ENCODE assay signal across 1 cellular context in the genomic region with DNA sequence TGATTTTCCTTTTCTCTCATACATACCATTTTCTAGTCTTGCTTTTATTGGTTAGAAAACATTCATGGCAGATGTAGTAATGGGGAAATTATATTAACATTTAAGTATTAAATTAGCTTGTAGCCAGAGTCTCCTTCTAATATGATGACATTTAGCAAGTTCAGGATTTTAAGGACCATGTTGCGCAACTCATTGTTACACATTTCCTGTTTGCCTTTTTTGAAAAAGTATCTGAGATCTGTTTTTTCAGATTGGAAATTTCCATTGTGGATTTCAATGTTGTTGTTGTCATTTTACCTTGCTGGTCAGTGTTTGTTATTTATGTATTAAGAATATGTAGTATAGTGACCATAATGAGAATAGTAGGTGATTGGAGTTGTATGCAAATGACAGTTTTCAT.
TF ChIP-seq lines count a peak whose summit lies in the region.

No MANE protein-coding gene starts in this region.

TF ChIP-seq in HepG2, 621 proteins besides CTCF, POLR2A, EP300 and RAD21 (continued from another document and continues in another):
- TF ChIP-seq, protein P1, sequence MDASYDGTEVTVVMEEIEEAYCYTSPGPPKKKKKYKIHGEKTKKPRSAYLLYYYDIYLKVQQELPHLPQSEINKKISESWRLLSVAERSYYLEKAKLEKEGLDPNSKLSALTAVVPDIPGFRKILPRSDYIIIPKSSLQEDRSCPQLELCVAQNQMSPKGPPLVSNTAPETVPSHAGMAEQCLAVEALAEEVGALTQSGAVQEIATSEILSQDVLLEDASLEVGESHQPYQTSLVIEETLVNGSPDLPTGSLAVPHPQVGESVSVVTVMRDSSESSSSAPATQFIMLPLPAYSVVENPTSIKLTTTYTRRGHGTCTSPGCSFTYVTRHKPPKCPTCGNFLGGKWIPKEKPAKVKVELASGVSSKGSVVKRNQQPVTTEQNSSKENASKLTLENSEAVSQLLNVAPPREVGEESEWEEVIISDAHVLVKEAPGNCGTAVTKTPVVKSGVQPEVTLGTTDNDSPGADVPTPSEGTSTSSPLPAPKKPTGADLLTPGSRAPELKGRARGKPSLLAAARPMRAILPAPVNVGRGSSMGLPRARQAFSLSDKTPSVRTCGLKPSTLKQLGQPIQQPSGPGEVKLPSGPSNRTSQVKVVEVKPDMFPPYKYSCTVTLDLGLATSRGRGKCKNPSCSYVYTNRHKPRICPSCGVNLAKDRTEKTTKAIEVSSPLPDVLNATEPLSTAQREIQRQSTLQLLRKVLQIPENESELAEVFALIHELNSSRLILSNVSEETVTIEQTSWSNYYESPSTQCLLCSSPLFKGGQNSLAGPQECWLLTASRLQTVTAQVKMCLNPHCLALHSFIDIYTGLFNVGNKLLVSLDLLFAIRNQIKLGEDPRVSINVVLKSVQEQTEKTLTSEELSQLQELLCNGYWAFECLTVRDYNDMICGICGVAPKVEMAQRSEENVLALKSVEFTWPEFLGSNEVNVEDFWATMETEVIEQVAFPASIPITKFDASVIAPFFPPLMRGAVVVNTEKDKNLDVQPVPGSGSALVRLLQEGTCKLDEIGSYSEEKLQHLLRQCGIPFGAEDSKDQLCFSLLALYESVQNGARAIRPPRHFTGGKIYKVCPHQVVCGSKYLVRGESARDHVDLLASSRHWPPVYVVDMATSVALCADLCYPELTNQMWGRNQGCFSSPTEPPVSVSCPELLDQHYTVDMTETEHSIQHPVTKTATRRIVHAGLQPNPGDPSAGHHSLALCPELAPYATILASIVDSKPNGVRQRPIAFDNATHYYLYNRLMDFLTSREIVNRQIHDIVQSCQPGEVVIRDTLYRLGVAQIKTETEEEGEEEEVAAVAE (CRISPR knock-in tag; IDR thresholded peaks at IDR 0.05; ENCODE audit: borderline replicate concordance) = no peak
- no peak for TF ChIP-seq NR2F6 (IDR thresholded peaks at IDR 0.05)
- TF ChIP-seq NR2F6 (CRISPR knock-in tag; IDR thresholded peaks at IDR 0.05) = no peak
- TF ChIP-seq, protein P2, sequence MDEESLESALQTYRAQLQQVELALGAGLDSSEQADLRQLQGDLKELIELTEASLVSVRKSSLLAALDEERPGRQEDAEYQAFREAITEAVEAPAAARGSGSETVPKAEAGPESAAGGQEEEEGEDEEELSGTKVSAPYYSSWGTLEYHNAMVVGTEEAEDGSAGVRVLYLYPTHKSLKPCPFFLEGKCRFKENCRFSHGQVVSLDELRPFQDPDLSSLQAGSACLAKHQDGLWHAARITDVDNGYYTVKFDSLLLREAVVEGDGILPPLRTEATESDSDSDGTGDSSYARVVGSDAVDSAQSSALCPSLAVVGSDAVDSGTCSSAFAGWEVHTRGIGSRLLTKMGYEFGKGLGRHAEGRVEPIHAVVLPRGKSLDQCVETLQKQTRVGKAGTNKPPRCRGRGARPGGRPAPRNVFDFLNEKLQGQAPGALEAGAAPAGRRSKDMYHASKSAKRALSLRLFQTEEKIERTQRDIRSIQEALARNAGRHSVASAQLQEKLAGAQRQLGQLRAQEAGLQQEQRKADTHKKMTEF (CRISPR knock-in tag; IDR thresholded peaks at IDR 0.05) = peak; percentile 62; the same call in 1 of the 2 replicates
- TF ChIP-seq ZFAT (CRISPR knock-in tag; conservative IDR thresholded peaks at IDR 0.05) = no peak
- peak; percentile 49; the same call in 1 of the 2 replicates for TF ChIP-seq ZMYM4 (CRISPR knock-in tag; IDR thresholded peaks at IDR 0.05)
- 0 out of 2 replicates have a peak, but pooled peaks have one; percentile 38 for TF ChIP-seq PPARG (CRISPR knock-in tag; conservative IDR thresholded peaks at IDR 0.05)
- no peak for TF ChIP-seq PAF1 (CRISPR knock-in tag; IDR thresholded peaks at IDR 0.05)
- TF ChIP-seq ZNF615 (CRISPR knock-in tag; IDR thresholded peaks at IDR 0.05; ENCODE audit: borderline replicate concordance) = no peak
- TF ChIP-seq POGZ (CRISPR knock-in tag; IDR thresholded peaks at IDR 0.05) = peak; percentile 79
- TF ChIP-seq CEBPB (IDR thresholded peaks at IDR 0.05; ENCODE audit: borderline replicate concordance, low read depth, low read length) = peak; percentile 99
- TF ChIP-seq KDM2A (CRISPR knock-in tag; IDR thresholded peaks at IDR 0.05; ENCODE audit: borderline replicate concordance, low read depth) = no peak
- TF ChIP-seq FOXA3 (CRISPR knock-in tag; IDR thresholded peaks at IDR 0.05) = peak; percentile 88
- TF ChIP-seq SIX1 (CRISPR knock-in tag; IDR thresholded peaks at IDR 0.05; ENCODE audit: borderline replicate concordance) = no peak
- TF ChIP-seq ZKSCAN8 (CRISPR knock-in tag; IDR thresholded peaks at IDR 0.05; ENCODE audit: borderline replicate concordance) = 0 out of 2 replicates have a peak, but pooled peaks have one; percentile 35
- TF ChIP-seq CEBPG (CRISPR knock-in tag; IDR thresholded peaks at IDR 0.05) = peak; percentile 98
- TF ChIP-seq, protein P3, sequence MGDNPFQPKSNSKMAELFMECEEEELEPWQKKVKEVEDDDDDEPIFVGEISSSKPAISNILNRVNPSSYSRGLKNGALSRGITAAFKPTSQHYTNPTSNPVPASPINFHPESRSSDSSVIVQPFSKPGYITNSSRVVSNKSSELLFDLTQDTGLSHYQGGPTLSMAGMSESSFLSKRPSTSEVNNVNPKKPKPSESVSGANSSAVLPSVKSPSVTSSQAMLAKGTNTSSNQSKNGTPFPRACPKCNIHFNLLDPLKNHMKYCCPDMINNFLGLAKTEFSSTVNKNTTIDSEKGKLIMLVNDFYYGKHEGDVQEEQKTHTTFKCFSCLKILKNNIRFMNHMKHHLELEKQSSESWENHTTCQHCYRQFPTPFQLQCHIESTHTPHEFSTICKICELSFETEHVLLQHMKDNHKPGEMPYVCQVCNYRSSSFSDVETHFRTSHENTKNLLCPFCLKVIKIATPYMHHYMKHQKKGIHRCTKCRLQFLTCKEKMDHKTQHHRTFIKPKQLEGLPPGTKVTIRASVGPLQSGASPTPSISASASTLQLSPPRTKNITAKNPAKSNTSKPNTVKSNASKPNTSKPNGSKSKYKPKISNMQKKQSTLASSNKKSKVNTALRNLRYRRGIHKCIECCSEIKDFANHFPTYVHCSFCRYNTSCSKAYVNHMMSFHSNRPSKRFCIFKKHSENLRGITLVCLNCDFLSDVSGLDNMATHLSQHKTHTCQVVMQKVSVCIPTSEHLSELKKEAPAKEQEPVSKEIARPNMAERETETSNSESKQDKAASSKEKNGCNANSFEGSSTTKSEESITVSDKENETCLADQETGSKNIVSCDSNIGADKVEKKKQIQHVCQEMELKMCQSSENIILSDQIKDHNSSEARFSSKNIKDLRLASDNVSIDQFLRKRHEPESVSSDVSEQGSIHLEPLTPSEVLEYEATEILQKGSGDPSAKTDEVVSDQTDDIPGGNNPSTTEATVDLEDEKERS (CRISPR knock-in tag; IDR thresholded peaks at IDR 0.05) = 0 out of 2 replicates have a peak, but pooled peaks have one; percentile 40
- TF ChIP-seq ZNF20 (CRISPR knock-in tag; IDR thresholded peaks at IDR 0.05) = no peak
- TF ChIP-seq MIER3 (CRISPR knock-in tag; IDR thresholded peaks at IDR 0.05; ENCODE audit: borderline replicate concordance) = peak; percentile 59; the same call in 1 of the 2 replicates
- no peak; the same call in 1 of the 2 replicates for TF ChIP-seq EHMT2 (IDR thresholded peaks at IDR 0.05; ENCODE audit: borderline replicate concordance, low read depth, low read length)
- TF ChIP-seq, protein P4, sequence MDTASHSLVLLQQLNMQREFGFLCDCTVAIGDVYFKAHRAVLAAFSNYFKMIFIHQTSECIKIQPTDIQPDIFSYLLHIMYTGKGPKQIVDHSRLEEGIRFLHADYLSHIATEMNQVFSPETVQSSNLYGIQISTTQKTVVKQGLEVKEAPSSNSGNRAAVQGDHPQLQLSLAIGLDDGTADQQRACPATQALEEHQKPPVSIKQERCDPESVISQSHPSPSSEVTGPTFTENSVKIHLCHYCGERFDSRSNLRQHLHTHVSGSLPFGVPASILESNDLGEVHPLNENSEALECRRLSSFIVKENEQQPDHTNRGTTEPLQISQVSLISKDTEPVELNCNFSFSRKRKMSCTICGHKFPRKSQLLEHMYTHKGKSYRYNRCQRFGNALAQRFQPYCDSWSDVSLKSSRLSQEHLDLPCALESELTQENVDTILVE (CRISPR knock-in tag; IDR thresholded peaks at IDR 0.05) = peak; percentile 54; the same call in 1 of the 2 replicates
- TF ChIP-seq AKAP8 (CRISPR knock-in tag; IDR thresholded peaks at IDR 0.05) = no peak
- peak; percentile 69 for TF ChIP-seq ZNF331 (CRISPR knock-in tag; IDR thresholded peaks at IDR 0.05)
- TF ChIP-seq RCOR2 (CRISPR knock-in tag; IDR thresholded peaks at IDR 0.05) = peak; percentile 56; the same call in 1 of the 2 replicates
- TF ChIP-seq, protein P5, sequence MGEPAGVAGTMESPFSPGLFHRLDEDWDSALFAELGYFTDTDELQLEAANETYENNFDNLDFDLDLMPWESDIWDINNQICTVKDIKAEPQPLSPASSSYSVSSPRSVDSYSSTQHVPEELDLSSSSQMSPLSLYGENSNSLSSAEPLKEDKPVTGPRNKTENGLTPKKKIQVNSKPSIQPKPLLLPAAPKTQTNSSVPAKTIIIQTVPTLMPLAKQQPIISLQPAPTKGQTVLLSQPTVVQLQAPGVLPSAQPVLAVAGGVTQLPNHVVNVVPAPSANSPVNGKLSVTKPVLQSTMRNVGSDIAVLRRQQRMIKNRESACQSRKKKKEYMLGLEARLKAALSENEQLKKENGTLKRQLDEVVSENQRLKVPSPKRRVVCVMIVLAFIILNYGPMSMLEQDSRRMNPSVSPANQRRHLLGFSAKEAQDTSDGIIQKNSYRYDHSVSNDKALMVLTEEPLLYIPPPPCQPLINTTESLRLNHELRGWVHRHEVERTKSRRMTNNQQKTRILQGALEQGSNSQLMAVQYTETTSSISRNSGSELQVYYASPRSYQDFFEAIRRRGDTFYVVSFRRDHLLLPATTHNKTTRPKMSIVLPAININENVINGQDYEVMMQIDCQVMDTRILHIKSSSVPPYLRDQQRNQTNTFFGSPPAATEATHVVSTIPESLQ (CRISPR knock-in tag; conservative IDR thresholded peaks at IDR 0.05) = no peak
- no peak for TF ChIP-seq ZNF713 (CRISPR knock-in tag; IDR thresholded peaks at IDR 0.05)
- TF ChIP-seq SOX13 (IDR thresholded peaks at IDR 0.05) = no peak
- peak in 1 of 2 experiments; percentile 84; a peak in 2 of 4 replicates for TF ChIP-seq SOX13 (CRISPR knock-in tag; conservative IDR thresholded peaks at IDR 0.05 in 1 of 2, IDR thresholded peaks at IDR 0.05 in 1 of 2)
- 0 out of 2 replicates have a peak, but pooled peaks have one; percentile 18 for TF ChIP-seq MXD4 (CRISPR knock-in tag; IDR thresholded peaks at IDR 0.05)
- TF ChIP-seq, protein P6, sequence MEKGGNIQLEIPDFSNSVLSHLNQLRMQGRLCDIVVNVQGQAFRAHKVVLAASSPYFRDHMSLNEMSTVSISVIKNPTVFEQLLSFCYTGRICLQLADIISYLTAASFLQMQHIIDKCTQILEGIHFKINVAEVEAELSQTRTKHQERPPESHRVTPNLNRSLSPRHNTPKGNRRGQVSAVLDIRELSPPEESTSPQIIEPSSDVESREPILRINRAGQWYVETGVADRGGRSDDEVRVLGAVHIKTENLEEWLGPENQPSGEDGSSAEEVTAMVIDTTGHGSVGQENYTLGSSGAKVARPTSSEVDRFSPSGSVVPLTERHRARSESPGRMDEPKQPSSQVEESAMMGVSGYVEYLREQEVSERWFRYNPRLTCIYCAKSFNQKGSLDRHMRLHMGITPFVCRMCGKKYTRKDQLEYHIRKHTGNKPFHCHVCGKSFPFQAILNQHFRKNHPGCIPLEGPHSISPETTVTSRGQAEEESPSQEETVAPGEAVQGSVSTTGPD (CRISPR knock-in tag; IDR thresholded peaks at IDR 0.05) = no peak
- peak; percentile 40; the same call in 1 of the 2 replicates for TF ChIP-seq GABPB1 (CRISPR knock-in tag; IDR thresholded peaks at IDR 0.05)
- TF ChIP-seq ZNF644 (CRISPR knock-in tag; IDR thresholded peaks at IDR 0.05; ENCODE audit: low read depth) = peak; percentile 81
- TF ChIP-seq, protein P7, sequence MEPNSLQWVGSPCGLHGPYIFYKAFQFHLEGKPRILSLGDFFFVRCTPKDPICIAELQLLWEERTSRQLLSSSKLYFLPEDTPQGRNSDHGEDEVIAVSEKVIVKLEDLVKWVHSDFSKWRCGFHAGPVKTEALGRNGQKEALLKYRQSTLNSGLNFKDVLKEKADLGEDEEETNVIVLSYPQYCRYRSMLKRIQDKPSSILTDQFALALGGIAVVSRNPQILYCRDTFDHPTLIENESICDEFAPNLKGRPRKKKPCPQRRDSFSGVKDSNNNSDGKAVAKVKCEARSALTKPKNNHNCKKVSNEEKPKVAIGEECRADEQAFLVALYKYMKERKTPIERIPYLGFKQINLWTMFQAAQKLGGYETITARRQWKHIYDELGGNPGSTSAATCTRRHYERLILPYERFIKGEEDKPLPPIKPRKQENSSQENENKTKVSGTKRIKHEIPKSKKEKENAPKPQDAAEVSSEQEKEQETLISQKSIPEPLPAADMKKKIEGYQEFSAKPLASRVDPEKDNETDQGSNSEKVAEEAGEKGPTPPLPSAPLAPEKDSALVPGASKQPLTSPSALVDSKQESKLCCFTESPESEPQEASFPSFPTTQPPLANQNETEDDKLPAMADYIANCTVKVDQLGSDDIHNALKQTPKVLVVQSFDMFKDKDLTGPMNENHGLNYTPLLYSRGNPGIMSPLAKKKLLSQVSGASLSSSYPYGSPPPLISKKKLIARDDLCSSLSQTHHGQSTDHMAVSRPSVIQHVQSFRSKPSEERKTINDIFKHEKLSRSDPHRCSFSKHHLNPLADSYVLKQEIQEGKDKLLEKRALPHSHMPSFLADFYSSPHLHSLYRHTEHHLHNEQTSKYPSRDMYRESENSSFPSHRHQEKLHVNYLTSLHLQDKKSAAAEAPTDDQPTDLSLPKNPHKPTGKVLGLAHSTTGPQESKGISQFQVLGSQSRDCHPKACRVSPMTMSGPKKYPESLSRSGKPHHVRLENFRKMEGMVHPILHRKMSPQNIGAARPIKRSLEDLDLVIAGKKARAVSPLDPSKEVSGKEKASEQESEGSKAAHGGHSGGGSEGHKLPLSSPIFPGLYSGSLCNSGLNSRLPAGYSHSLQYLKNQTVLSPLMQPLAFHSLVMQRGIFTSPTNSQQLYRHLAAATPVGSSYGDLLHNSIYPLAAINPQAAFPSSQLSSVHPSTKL (CRISPR knock-in tag; IDR thresholded peaks at IDR 0.05) = peak; percentile 84
- no peak for TF ChIP-seq ZIK1 (CRISPR knock-in tag; IDR thresholded peaks at IDR 0.05; ENCODE audit: borderline replicate concordance, low read depth)
- TF ChIP-seq, protein P8, sequence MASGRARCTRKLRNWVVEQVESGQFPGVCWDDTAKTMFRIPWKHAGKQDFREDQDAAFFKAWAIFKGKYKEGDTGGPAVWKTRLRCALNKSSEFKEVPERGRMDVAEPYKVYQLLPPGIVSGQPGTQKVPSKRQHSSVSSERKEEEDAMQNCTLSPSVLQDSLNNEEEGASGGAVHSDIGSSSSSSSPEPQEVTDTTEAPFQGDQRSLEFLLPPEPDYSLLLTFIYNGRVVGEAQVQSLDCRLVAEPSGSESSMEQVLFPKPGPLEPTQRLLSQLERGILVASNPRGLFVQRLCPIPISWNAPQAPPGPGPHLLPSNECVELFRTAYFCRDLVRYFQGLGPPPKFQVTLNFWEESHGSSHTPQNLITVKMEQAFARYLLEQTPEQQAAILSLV (CRISPR knock-in tag; IDR thresholded peaks at IDR 0.05; ENCODE audit: borderline replicate concordance) = no peak
- peak; percentile 36; the same call in 1 of the 2 replicates for TF ChIP-seq MIXL1 (CRISPR knock-in tag; IDR thresholded peaks at IDR 0.05)
- TF ChIP-seq, protein P9, sequence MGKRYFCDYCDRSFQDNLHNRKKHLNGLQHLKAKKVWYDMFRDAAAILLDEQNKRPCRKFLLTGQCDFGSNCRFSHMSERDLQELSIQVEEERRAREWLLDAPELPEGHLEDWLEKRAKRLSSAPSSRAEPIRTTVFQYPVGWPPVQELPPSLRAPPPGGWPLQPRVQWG (CRISPR knock-in tag; IDR thresholded peaks at IDR 0.05; ENCODE audit: borderline replicate concordance, low read depth) = no peak
